In genomic region chr2:23414876-23415275, GRCh38 we compare ENCODE assay signal across 12 cellular contexts. TPM values are rescaled to one million over a fixed set of nuclear protein-coding genes. Genes with fewer than 3 reads are reported as not detected.
DNase-seq lines count a peak whose midpoint lies in the region; ATAC-seq, FAIRE-seq and TF ChIP-seq lines count a peak whose summit lies in the region.
"Had no signal": no experiment of that assay in that cellular context is flagged by ENCODE, and none has a peak within 500 bp of the region (broad histone marks: within the 10 kb centered on the region; RNA-seq: fewer than 3 reads in every experiment).

No MANE protein-coding gene starts in this region.

- H3K4me3 ChIP-seq in HepG2 (replicated peaks in 1 of 3; ENCODE audit: insufficient read depth in 1 of 3, low read depth in 2 of 3, low read length in 3 of 3) (no peak overlapping the region), right lobe of liver (no peak overlapping the region), fibroblast of villous mesenchyme (ENCODE audit: low read depth, low read length) (no peak overlapping the region), coronary artery (no peak overlapping the region)
- H3K4me3 ChIP-seq: adrenal gland; BLaER1 treated with 17β-estradiol and CSF1 and Interleukin-3, amounts not matched to agents 10 nM and 100 nM had no signal

- H3K9me3 ChIP-seq in HepG2 (ENCODE audit: low read length) (no peaks in the 10 kb centered on the region), right lobe of liver (no peaks in the 10 kb centered on the region)
- H3K9me3 ChIP-seq: adrenal gland; BLaER1 treated with 17β-estradiol and CSF1 and Interleukin-3, amounts not matched to agents 10 nM and 100 nM had no signal

- H3K27me3 ChIP-seq in HepG2 (ENCODE audit: control insufficient read depth in 1 of 2, insufficient read depth in 2 of 2, low read length in 2 of 2) (peaks cover 0 to 1% of the 10 kb centered on the region in 2 experiments; a peak in 1 of 5 replicates), right lobe of liver (no peaks in the 10 kb centered on the region)
- H3K27me3 ChIP-seq: adrenal gland; BLaER1 treated with 17β-estradiol and CSF1 and Interleukin-3, amounts not matched to agents 10 nM and 100 nM had no signal

- ATAC-seq in HepG2 (peak; percentile 85), right lobe of liver (no peak), HG02885 (IDR thresholded peaks at IDR 0.05; ENCODE audit: poor library complexity, unreplicated experiment) (no peak)

- BruUV-seq in HepG2 (replicated peaks; lab: Mats Ljungman, UMichigan): no TSS peak

- H2AFZ ChIP-seq in HepG2 (ENCODE audit: low read length): no peak overlapping the region

- CTCF ChIA-PET in HepG2 (lab: Yijun Ruan, JAX; ENCODE audit: low intra/inter-chr PET ratio, low total read pairs): no interaction called here

- H3K27ac ChIP-seq in HepG2 (ENCODE audit: extremely low read length, insufficient read depth, low read length) (no peak overlapping the region), right lobe of liver (no peak overlapping the region), coronary artery (no peak overlapping the region)
- H3K27ac ChIP-seq: adrenal gland; BLaER1 treated with 17β-estradiol and CSF1 and Interleukin-3, amounts not matched to agents 10 nM and 100 nM had no signal

- no peak for FAIRE-seq in HepG2 (lab: Jason Lieb, UNC)

- intact Hi-C loops in HepG2 (cut with micrococcal nuclease; ENCODE audit: unreplicated experiment) (no loop called here), right lobe of liver (cut with DNase I) (no loop called here)

- POLR2A ChIA-PET in HepG2 (lab: Yijun Ruan, JAX): no interaction called here

- H3K79me2 ChIP-seq in HepG2 (ENCODE audit: insufficient read depth, low read length): no peaks in the 10 kb centered on the region

- no peaks in the 10 kb centered on the region for H4K20me1 ChIP-seq in HepG2 (ENCODE audit: insufficient read depth, low read length)
- H4K20me1 ChIP-seq: BLaER1 treated with 17β-estradiol and CSF1 and Interleukin-3, amounts not matched to agents 10 nM and 100 nM had no signal

- TF ChIP-seq RAD21 in HepG2 (CRISPR knock-in tag; IDR thresholded peaks at IDR 0.05): no peak

- H3K4me2 ChIP-seq in HepG2 (ENCODE audit: low read depth, low read length): no peak overlapping the region
- H3K4me2 ChIP-seq: BLaER1 treated with 17β-estradiol and CSF1 and Interleukin-3, amounts not matched to agents 10 nM and 100 nM had no signal

- no peak overlapping the region for H3K9ac ChIP-seq in HepG2 (ENCODE audit: insufficient read depth, low read depth, low read length)
- H3K9ac ChIP-seq: BLaER1 treated with 17β-estradiol and CSF1 and Interleukin-3, amounts not matched to agents 10 nM and 100 nM had no signal

- DNase-seq in HepG2 (ENCODE audit: low spot score) (peak; percentile 21), right lobe of liver (no peak), RKO (ENCODE audit: low spot score) (peak; percentile 46), fibroblast of villous mesenchyme (ENCODE audit: low read depth) (peak; percentile 27), coronary artery (ENCODE audit: low spot score) (no peak), NCI-H187 (lab: John Stamatoyannopoulos, UW) (no peak), NOMO-1 (lab: John Stamatoyannopoulos, UW; ENCODE audit: unreplicated experiment in 2 of 2) (no peak)
- DNase-seq: NCI-H2227 treated with DMSO at 0.1 percent for 48 hours; stimulated activated naive CD4-positive, alpha-beta T cell treated with Interleukin-2 at 50 U/mL for 16 hours had no signal

- WGBS in HepG2 (ENCODE audit: low lambda C conversion rate): 60% methylated on average over 4 of the region's 4 CpGs
- WGBS in right lobe of liver (ENCODE audit: insufficient coverage, low coverage, low lambda C conversion rate, missing lambda C conversion rate): 86% methylated on average over 3 of the region's 4 CpGs

- no peak for TF ChIP-seq EP300 in HepG2 (IDR thresholded peaks at IDR 0.05; ENCODE audit: low read depth in 2 of 2, low read length in 2 of 2)
- no peak for TF ChIP-seq EP300 in HepG2 (CRISPR knock-in tag; IDR thresholded peaks at IDR 0.05; ENCODE audit: borderline replicate concordance)

- H3K36me3 ChIP-seq in HepG2 (replicated peaks in 1 of 2; ENCODE audit: control insufficient read depth in 1 of 2, insufficient read depth in 2 of 2, low read length in 2 of 2): no peaks in the 10 kb centered on the region
- H3K36me3 ChIP-seq in right lobe of liver: no peaks in the 10 kb centered on the region
- H3K36me3 ChIP-seq: adrenal gland; BLaER1 treated with 17β-estradiol and CSF1 and Interleukin-3, amounts not matched to agents 10 nM and 100 nM had no signal

- H3K4me1 ChIP-seq in HepG2 (ENCODE audit: insufficient read depth, low read length) (no peaks in the 10 kb centered on the region), right lobe of liver (no peaks in the 10 kb centered on the region)
- H3K4me1 ChIP-seq: BLaER1 treated with 17β-estradiol and CSF1 and Interleukin-3, amounts not matched to agents 10 nM and 100 nM had no signal

- in situ Hi-C loops in HepG2 (cut with HindIII; ENCODE audit: extremely low pct_ligation_motif_present, low pct_unique_long_range_greater_than_20kb): no loop called here

- peak; percentile 33 for TF ChIP-seq CTCF in HepG2 (CRISPR knock-in tag; IDR thresholded peaks at IDR 0.05)
- TF ChIP-seq CTCF in right lobe of liver (IDR thresholded peaks at IDR 0.05): peak in 1 of 4 donors; percentile 5
- peak; percentile 38 for TF ChIP-seq CTCF in fibroblast of villous mesenchyme (IDR thresholded peaks at IDR 0.05; ENCODE audit: insufficient read depth, low read depth, low read length)
- no peak for TF ChIP-seq CTCF in coronary artery (IDR thresholded peaks at IDR 0.05)

- no peak for TF ChIP-seq POLR2A in HepG2 (IDR thresholded peaks at IDR 0.05; ENCODE audit: insufficient read depth in 1 of 2, low read depth in 2 of 2, low read length in 2 of 2)
- TF ChIP-seq POLR2A in right lobe of liver (IDR thresholded peaks at IDR 0.05): no peak

TF ChIP-seq in HepG2, 621 proteins besides CTCF, POLR2A, EP300 and RAD21 (continues in another document):
- TF ChIP-seq XRCC5 (optimal IDR thresholded peaks at IDR 0.05; ENCODE audit: low read length): no peak
- TF ChIP-seq, protein P1, sequence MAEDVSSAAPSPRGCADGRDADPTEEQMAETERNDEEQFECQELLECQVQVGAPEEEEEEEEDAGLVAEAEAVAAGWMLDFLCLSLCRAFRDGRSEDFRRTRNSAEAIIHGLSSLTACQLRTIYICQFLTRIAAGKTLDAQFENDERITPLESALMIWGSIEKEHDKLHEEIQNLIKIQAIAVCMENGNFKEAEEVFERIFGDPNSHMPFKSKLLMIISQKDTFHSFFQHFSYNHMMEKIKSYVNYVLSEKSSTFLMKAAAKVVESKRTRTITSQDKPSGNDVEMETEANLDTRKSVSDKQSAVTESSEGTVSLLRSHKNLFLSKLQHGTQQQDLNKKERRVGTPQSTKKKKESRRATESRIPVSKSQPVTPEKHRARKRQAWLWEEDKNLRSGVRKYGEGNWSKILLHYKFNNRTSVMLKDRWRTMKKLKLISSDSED (CRISPR knock-in tag; IDR thresholded peaks at IDR 0.05): no peak
- no peak for TF ChIP-seq SMC3 (IDR thresholded peaks at IDR 0.05; ENCODE audit: low read length)
- no peak for TF ChIP-seq ATF1 (CRISPR knock-in tag; IDR thresholded peaks at IDR 0.05)
- TF ChIP-seq TFE3 (CRISPR knock-in tag; IDR thresholded peaks at IDR 0.05): no peak
- no peak for TF ChIP-seq NR2C2 (CRISPR knock-in tag; IDR thresholded peaks at IDR 0.05; ENCODE audit: borderline replicate concordance)
- 0 out of 2 replicates have a peak, but pooled peaks have one; percentile 19 for TF ChIP-seq STAG1 (CRISPR knock-in tag; IDR thresholded peaks at IDR 0.05)

RNA-seq across cellular contexts. Expression of gene KLHL29, which starts 29.9 kb away (rescaled TPM):
- not detected in 2 replicates for total RNA-seq in HepG2 (2016; rRNA removed; fragmentation: Illumina TruSeq; extraction: Trizol)
- not detected in 2 replicates for total RNA-seq in HepG2 (2016; cell fraction: cytosol; rRNA removed; fragmentation: Illumina TruSeq; extraction: Trizol; ENCODE audit: low read depth)
- total RNA-seq in HepG2 (2016; cell fraction: insoluble cytoplasmic fraction; rRNA removed; fragmentation: Illumina TruSeq; extraction: Trizol): not detected in 2 replicates
- total RNA-seq in HepG2 (2016; cell fraction: membrane; rRNA removed; fragmentation: Illumina TruSeq; extraction: Trizol): not detected in 2 replicates
- 0.12 TPM in 1 of 2 replicates, not detected in the other for total RNA-seq in HepG2 (2016; cell fraction: nucleus; rRNA removed; fragmentation: Illumina TruSeq; extraction: Trizol)
- polyA plus RNA-seq in HepG2 (2011; rRNA removed): 0.01 and 0.03 TPM in 2 replicates
- polyA plus RNA-seq in HepG2 (2011; cell fraction: cytosol; rRNA removed): 0.01 TPM in 2 replicates
- polyA plus RNA-seq in HepG2 (2011; cell fraction: nucleus; rRNA removed): 0.03 and 0.11 TPM in 2 replicates
- 0.05 and 0.09 TPM in 2 replicates for polyA plus RNA-seq in HepG2 (2012)
- polyA plus RNA-seq in HepG2 (2016; cell fraction: cytosol; fragmentation: Illumina TruSeq; extraction: Trizol; ENCODE audit: low read depth): not detected in 2 replicates
- not detected in 2 replicates for polyA plus RNA-seq in HepG2 (2016; cell fraction: insoluble cytoplasmic fraction; fragmentation: Illumina TruSeq; extraction: Trizol; ENCODE audit: low read depth)
- polyA plus RNA-seq in HepG2 (2016; cell fraction: membrane; fragmentation: Illumina TruSeq; extraction: Trizol; ENCODE audit: low read depth): not detected in 2 replicates
- polyA plus RNA-seq in HepG2 (2016; cell fraction: nucleus; fragmentation: Illumina TruSeq; extraction: Trizol; ENCODE audit: insufficient read depth, low read depth): not detected in 2 replicates
- polyA minus RNA-seq in HepG2 (2011; rRNA and poly(A)+ RNA removed; ENCODE audit: low replicate concordance): 3.2 TPM in 1 of 2 replicates, not detected in the other
- 0.09 TPM in 1 of 2 replicates, not detected in the other for polyA minus RNA-seq in HepG2 (2011; cell fraction: cytosol; rRNA and poly(A)+ RNA removed)
- polyA minus RNA-seq in HepG2 (2011; cell fraction: nucleus; rRNA and poly(A)+ RNA removed): not detected in 2 replicates
- total RNA-seq in right lobe of liver: 10 to 100 TPM in 2 of 6 experiments, 1 to 10 TPM in 4; 1.2 to 10.2 (median 6.4) TPM
- total RNA-seq in fibroblast of villous mesenchyme: 10.6 and 14.7 TPM in 2 replicates

Comparison
In these comparisons a context has a peak if more than half of its experiments do, and no peak if none do; other contexts are left out.
1. DNase-seq: peak in HepG2 (single experiment), RKO (single experiment) and fibroblast of villous mesenchyme (single experiment); none in right lobe of liver (0 of 3), coronary artery (single experiment), NCI-H187 (0 of 2) and NOMO-1 (0 of 2).